In genomic region chr3:62874398-62875102, GRCh38 we compare ENCODE assay signal across 11 cellular contexts. TPM values are rescaled to one million over a fixed set of nuclear protein-coding genes. Genes with fewer than 3 reads are reported as not detected.
A peak's percentile ranks its signal among the peaks of the same experiment; 100 is the strongest.
DNase-seq lines count a peak whose midpoint lies in the region; ATAC-seq, FAIRE-seq and TF ChIP-seq lines count a peak whose summit lies in the region.
"Had no signal": no experiment of that assay in that cellular context is flagged by ENCODE, and none has a peak within 500 bp of the region (broad histone marks: within the 10 kb centered on the region; RNA-seq: fewer than 3 reads in every experiment).

No MANE protein-coding gene starts in this region.

- peak overlapping the region; percentile 78; the same call in 1 of the 2 replicates for H4K8ac ChIP-seq in H1 (ENCODE audit: extremely low read depth, insufficient read depth, low read length)

- FAIRE-seq in H1 (lab: Jason Lieb, UNC) = no peak

- intact Hi-C loops in Caco-2 (cut with micrococcal nuclease; ENCODE audit: unreplicated experiment) = loop anchor here (5.0 to 10.0 kb wide), 2 partner anchors 170 to 353 kb away; no protein-coding TSS in a partner anchor
- intact Hi-C loops in CD8-positive, alpha-beta T cell (cut with DNase I, micrococcal nuclease) = no loop called here

- H3K23me2 ChIP-seq in H1 (ENCODE audit: low read depth, low read length) = peaks cover 18% of the 10 kb centered on the region

- peak overlapping the region; percentile 67 for H3K18ac ChIP-seq in H1 (ENCODE audit: extremely low read depth, low read length)

- H3K14ac ChIP-seq in H1 (ENCODE audit: insufficient read length) = no peak overlapping the region

- 0 out of 4 replicates have a peak, but pooled peaks cover 0 to 4% of the 10 kb centered on the region in 2 experiments for H3K79me2 ChIP-seq in H1 (ENCODE audit: control insufficient read depth in 1 of 2, insufficient read depth in 2 of 2, low read length in 2 of 2)

- no TSS peak for BruUV-seq in Caco-2 (replicated peaks; lab: Mats Ljungman, UMichigan)

- no peak for TF ChIP-seq RAD21 in H1 (IDR thresholded peaks at IDR 0.05 in 1 of 2, conservative IDR thresholded peaks at IDR 0.05 in 1 of 2; ENCODE audit: low read depth in 2 of 2, low read length in 2 of 2)

- no peaks in the 10 kb centered on the region for H4K20me1 ChIP-seq in H1 (replicated peaks in 1 of 2; ENCODE audit: control insufficient read depth in 1 of 2, insufficient read depth in 2 of 2, low read length in 2 of 2)

- no peaks in the 10 kb centered on the region for H3K36me3 ChIP-seq in Caco-2 (ENCODE audit: control insufficient read depth, insufficient read depth, low read length)
- H3K36me3 ChIP-seq in H1 (ENCODE audit: control insufficient read depth in 2 of 4, insufficient read depth in 4 of 4, low read length in 3 of 4) = no peaks in the 10 kb centered on the region
- no peaks in the 10 kb centered on the region for H3K36me3 ChIP-seq in CD8-positive, alpha-beta T cell (ENCODE audit: insufficient read depth, low read length)

- no peak overlapping the region for H3K4ac ChIP-seq in H1 (replicated peaks; ENCODE audit: insufficient read length, low read depth, low read length)

- H4K5ac ChIP-seq in H1 (ENCODE audit: insufficient read length, low read depth, low read length) = peak overlapping the region; percentile 77

- DNase-seq in Caco-2 (no peak), NCI-H1417 (lab: John Stamatoyannopoulos, UW) (peak in 2 of 3 experiments; percentile 69 to 91), H1 (ENCODE audit: low read depth in 1 of 2, low spot score in 2 of 2) (peak in 1 of 2 experiments; percentile 56), nephron progenitor cell (peak; percentile 38), T-helper 2 cell (no peak), globus pallidus (ENCODE audit: low spot score) (no peak)
- DNase-seq in CD8-positive, alpha-beta T cell = no peak
- DNase-seq: immature natural killer cell had no signal

- no peak; a peak in 1 of 3 replicates for TF ChIP-seq POLR2A in H1 (IDR thresholded peaks at IDR 0.05; ENCODE audit: control extremely low read depth in 1 of 2, low read depth in 2 of 2, low read length in 2 of 2)

- no peak overlapping the region for H2AK5ac ChIP-seq in H1 (ENCODE audit: low read depth, low read length)

- H3K4me1 Mint-ChIP-seq in Caco-2 (ENCODE audit: low read depth, unreplicated experiment) = no peaks in the 10 kb centered on the region
- H3K4me1 Mint-ChIP-seq in nephron progenitor cell = peaks cover 24% of the 10 kb centered on the region
- no peaks in the 10 kb centered on the region for H3K4me1 Mint-ChIP-seq in CD8-positive, alpha-beta T cell (ENCODE audit: low read depth)
- H3K4me1 Mint-ChIP-seq: immature natural killer cell had no signal

- peak overlapping the region; percentile 4 to 59 (median 48); a peak in 5 of 7 replicates for H3K9ac ChIP-seq in H1 (replicated peaks in 1 of 4; ENCODE audit: extremely low read depth in 1 of 4, low read depth in 3 of 4, low read length in 3 of 4)

- peak overlapping the region; percentile 79 for H3K56ac ChIP-seq in H1 (replicated peaks; ENCODE audit: insufficient read length, low read depth, low read length)

- peak overlapping the region; percentile 35; the same call in 1 of the 2 replicates for H3K27ac ChIP-seq in H1 (ENCODE audit: low read depth, low read length)
- H3K27ac ChIP-seq in CD8-positive, alpha-beta T cell (ENCODE audit: low read depth, low read length) = no peak overlapping the region

- peaks cover 15% of the 10 kb centered on the region for H3K27me3 Mint-ChIP-seq in Caco-2 (ENCODE audit: insufficient read depth, unreplicated experiment)
- peaks cover 37% of the 10 kb centered on the region for H3K27me3 Mint-ChIP-seq in nephron progenitor cell (ENCODE audit: low read depth, poor library complexity)
- peaks cover 36% of the 10 kb centered on the region for H3K27me3 Mint-ChIP-seq in CD8-positive, alpha-beta T cell (ENCODE audit: low read depth)

- 0 out of 2 replicates have a peak overlapping the region, but pooled peaks have one; percentile 35 for H2BK12ac ChIP-seq in H1 (ENCODE audit: low read depth, low read length)

- TF ChIP-seq CTCF in Caco-2 (IDR thresholded peaks at IDR 0.05; ENCODE audit: insufficient read depth in 1 of 2, low read depth in 1 of 2, low read length in 1 of 2, severe bottlenecking in 1 of 2, unreplicated experiment in 1 of 2) (no peak), H1 (IDR thresholded peaks at IDR 0.05; ENCODE audit: control extremely low read depth in 1 of 3, insufficient read depth in 1 of 3, low read depth in 1 of 3, low read length in 3 of 3) (no peak), nephron progenitor cell (IDR thresholded peaks at IDR 0.05) (no peak)
- TF ChIP-seq CTCF in CD8-positive, alpha-beta T cell (IDR thresholded peaks at IDR 0.05) = no peak

- H2AFZ ChIP-seq in H1 (ENCODE audit: low read length) = 0 out of 2 replicates have a peak overlapping the region, but pooled peaks have one; percentile 58

- H4K91ac ChIP-seq in H1 (replicated peaks; ENCODE audit: insufficient read length, low read length) = peak overlapping the region; percentile 67

- no peak for TF ChIP-seq EP300 in H1 (IDR thresholded peaks at IDR 0.05; ENCODE audit: borderline replicate concordance in 1 of 2, low read depth in 2 of 2, low read length in 2 of 2)

- H3K27me3 ChIP-seq in Caco-2 (replicated peaks; ENCODE audit: control insufficient read depth, insufficient read depth, low read length) (peaks cover 2% of the 10 kb centered on the region; the same call in 1 of the 2 replicates), H1 (replicated peaks in 1 of 4; ENCODE audit: control insufficient read depth in 3 of 4, extremely low read depth in 1 of 4, insufficient read depth in 3 of 4, low read length in 3 of 4) (no peaks in the 10 kb centered on the region)
- H3K27me3 ChIP-seq in CD8-positive, alpha-beta T cell (ENCODE audit: insufficient read depth, low read length) = peaks cover 4% of the 10 kb centered on the region

- H3K36me3 Mint-ChIP-seq in Caco-2 (ENCODE audit: insufficient read depth, unreplicated experiment) = no peaks in the 10 kb centered on the region
- H3K36me3 Mint-ChIP-seq in nephron progenitor cell (ENCODE audit: low read depth) = no peaks in the 10 kb centered on the region
- H3K36me3 Mint-ChIP-seq in CD8-positive, alpha-beta T cell = no peaks in the 10 kb centered on the region
- H3K36me3 Mint-ChIP-seq: immature natural killer cell had no signal

- H3K9me3 Mint-ChIP-seq in Caco-2 (ENCODE audit: unreplicated experiment) = no peaks in the 10 kb centered on the region
- peaks cover 14% of the 10 kb centered on the region for H3K9me3 Mint-ChIP-seq in nephron progenitor cell
- H3K9me3 Mint-ChIP-seq in CD8-positive, alpha-beta T cell = no peaks in the 10 kb centered on the region

- POLR2A ChIA-PET in Caco-2 (lab: Charles Lee) (no interaction called here), H1 (lab: Charles Lee; ENCODE audit: partially characterized antibody) (interaction anchor here (0.6 to 2.5 kb wide), 14 partner anchors 11 to 349 kb away, joined by 3 to 32 read pairs (median 4); no protein-coding TSS in a partner anchor)
- POLR2A ChIA-PET in CD8-positive, alpha-beta T cell (lab: Charles Lee) = no interaction called here

- H3K4me1 ChIP-seq in Caco-2 (no peaks in the 10 kb centered on the region; the same call in 1 of the 2 replicates), H1 (replicated peaks in 1 of 4; ENCODE audit: control insufficient read depth in 3 of 4, insufficient read depth in 4 of 4, low read length in 3 of 4) (peaks cover 0 to 1% (median 0%) of the 10 kb centered on the region in 4 experiments; a peak in 3 of 7 replicates)
- no peaks in the 10 kb centered on the region for H3K4me1 ChIP-seq in CD8-positive, alpha-beta T cell (ENCODE audit: insufficient read depth, low read length)

- whole genome bisulfite sequencing in H1 (ENCODE audit: extremely low coverage in 1 of 2, insufficient coverage in 1 of 2, insufficient read length in 1 of 2, insufficient replicate concordance in 2 of 2, low coverage in 1 of 2, low lambda C conversion rate in 2 of 2, missing lambda C conversion rate in 1 of 2), 2 experiments = 2% methylated on average over 51 of the region's 70 CpGs; no CpG with 5 or more reads in 1 of the 2 experiments

- H3K4me3 Mint-ChIP-seq in Caco-2 (ENCODE audit: unreplicated experiment) (peak overlapping the region; percentile 93), nephron progenitor cell (peak overlapping the region; percentile 84)
- no peak overlapping the region for H3K4me3 Mint-ChIP-seq in CD8-positive, alpha-beta T cell
- H3K4me3 Mint-ChIP-seq: immature natural killer cell; stimulated activated naive CD8-positive, alpha-beta T cell treated with anti-CD3 and anti-CD28 coated beads, Interleukin-15, Interleukin-2, amounts not matched to agents 100 ng/mL and 50 ng/mL, for 24 hours had no signal

- H3K9me3 ChIP-seq in Caco-2 = peaks cover 4% of the 10 kb centered on the region
- H3K9me3 ChIP-seq in H1 (ENCODE audit: insufficient read depth in 2 of 2, low read depth in 1 of 2, low read length in 1 of 2) = no peaks in the 10 kb centered on the region
- H3K9me3 ChIP-seq in CD8-positive, alpha-beta T cell (ENCODE audit: low read length) = no peaks in the 10 kb centered on the region

- no peak for ATAC-seq in CD8-positive, alpha-beta T cell
- no peak for ATAC-seq in GM21528 (IDR thresholded peaks at IDR 0.05; ENCODE audit: low FRiP score, unreplicated experiment)

- CTCF ChIA-PET in Caco-2 (lab: Charles Lee) (interaction anchor here (1.6 kb wide), 1 partner anchor 319 kb away, joined by 9 read pairs; no protein-coding TSS in a partner anchor), H1 (lab: Charles Lee; ENCODE audit: partially characterized antibody) (interaction anchor here (1.0 to 3.9 kb wide), 26 partner anchors 9 to 373 kb away, joined by 3 to 46 read pairs (median 4); no protein-coding TSS in a partner anchor)
- CTCF ChIA-PET in CD8-positive, alpha-beta T cell (lab: Charles Lee) = no interaction called here

- H2BK5ac ChIP-seq in H1 (ENCODE audit: low read depth, low read length) = peak overlapping the region; percentile 68

- no peak overlapping the region for H2BK120ac ChIP-seq in H1 (replicated peaks; ENCODE audit: low read depth, low read length)

- no peak overlapping the region for H3K23ac ChIP-seq in H1 (ENCODE audit: insufficient read length)

- no peak overlapping the region for H2BK15ac ChIP-seq in H1 (ENCODE audit: low read length)

- H2BK20ac ChIP-seq in H1 (ENCODE audit: low read length) = no peak overlapping the region

- H3K4me3 ChIP-seq in Caco-2 (ENCODE audit: low read depth, low read length) = peak overlapping the region; percentile 15
- peak overlapping the region; percentile 67 to 82 (median 80) for H3K4me3 ChIP-seq in H1 (ENCODE audit: extremely low read depth in 1 of 4, insufficient read depth in 2 of 4, low read depth in 3 of 4, low read length in 4 of 4)
- no peak overlapping the region for H3K4me3 ChIP-seq in CD8-positive, alpha-beta T cell (ENCODE audit: low read depth, low read length)

- peak overlapping the region; percentile 77 to 98 for H3K4me2 ChIP-seq in H1 (ENCODE audit: insufficient read depth in 1 of 2, low read depth in 2 of 2, low read length in 2 of 2)

- H3K27ac Mint-ChIP-seq in Caco-2 (ENCODE audit: unreplicated experiment) = no peak overlapping the region
- no peak overlapping the region for H3K27ac Mint-ChIP-seq in nephron progenitor cell
- H3K27ac Mint-ChIP-seq in CD8-positive, alpha-beta T cell = no peak overlapping the region
- H3K27ac Mint-ChIP-seq: immature natural killer cell; stimulated activated naive CD8-positive, alpha-beta T cell treated with anti-CD3 and anti-CD28 coated beads, Interleukin-15, Interleukin-2, amounts not matched to agents 100 ng/mL and 50 ng/mL, for 24 hours had no signal

- H3K79me1 ChIP-seq in H1 (ENCODE audit: low read depth, low read length) = peaks cover 2% of the 10 kb centered on the region; the same call in 1 of the 2 replicates

RNA-seq across cellular contexts. Expression of gene CADPS, which starts 0.7 kb away (rescaled TPM):
- total RNA-seq in Caco-2 (2022) = not detected in 2 replicates
- total RNA-seq in H1 (2021; fragmentation: NEBNext Ultra II Directional; extraction: Animal tissue kit (Norgen Biotek cat#: 25700)) = 10.2 and 11.7 TPM in 2 replicates
- 7.1 and 7.4 TPM in 2 replicates for polyA plus RNA-seq in H1 (2011; rRNA removed)
- polyA plus RNA-seq in H1 (2011; cell fraction: cytosol; rRNA removed) = 12.2 TPM
- 12.1 TPM for polyA plus RNA-seq in H1 (2011; cell fraction: nucleus; rRNA removed)
- polyA plus RNA-seq in H1 (2012, experiment 1 of 2) = 4.0 to 12.4 TPM (median 8.0 TPM) in 4 replicates
- 1.3 TPM for polyA plus RNA-seq in H1 (2012, experiment 2 of 2)
- 11.4 TPM for polyA plus RNA-seq in H1 (2013, experiment 1 of 2)
- polyA plus RNA-seq in H1 (2013, experiment 2 of 2) = 10.3 TPM
- polyA minus RNA-seq in H1 (2011; rRNA and poly(A)+ RNA removed) = 21.7 and 27.0 TPM in 2 replicates
- 14.5 TPM for polyA minus RNA-seq in H1 (2011; cell fraction: cytosol; rRNA and poly(A)+ RNA removed)
- polyA minus RNA-seq in H1 (2011; cell fraction: nucleus; rRNA and poly(A)+ RNA removed) = 44.6 TPM
- total RNA-seq in CD8-positive, alpha-beta T cell = not detected
- total RNA-seq: activated CD8-positive, alpha-beta memory T cell treated with anti-CD3 and anti-CD28 coated beads for 36 hours had no signal
- polyA plus RNA-seq: immature natural killer cell had no signal

Comparison
In these comparisons a context has a peak if more than half of its experiments do, and no peak if none do; other contexts are left out.
1. DNase-seq: peak in NCI-H1417 (2 of 3) and nephron progenitor cell (single experiment); none in Caco-2 (0 of 2), T-helper 2 cell (0 of 5), globus pallidus (single experiment) and CD8-positive, alpha-beta T cell (0 of 7).